ENCODE assay signal across 19 cellular contexts in genomic region chr9:89391585-89391984, GRCh38.
A peak's percentile ranks its signal among the peaks of the same experiment; 100 is the strongest.
DNase-seq lines count a peak whose midpoint lies in the region; ATAC-seq, FAIRE-seq and TF ChIP-seq lines count a peak whose summit lies in the region.
"Had no signal": no experiment of that assay in that cellular context is flagged by ENCODE, and none has a peak within 500 bp of the region (broad histone marks: within the 10 kb centered on the region; RNA-seq: fewer than 3 reads in every experiment).

No MANE protein-coding gene starts in this region.

- intact Hi-C loops in activated T-helper 1 cell treated with anti-CD3 and anti-CD28 coated beads, Interleukin-12 subunit alpha, Interleukin-12 subunit beta, Interleukin-2, Interleukin-4 antibody, amounts not matched to agents 30 ng/mL and 10 ng/mL and 1 ng/mL, durations not matched to agents 14 hours and 24 hours and 36 hours (cut with micrococcal nuclease), result no loop called here
- intact Hi-C loops in kidney (cut with DNase I), result no loop called here
- intact Hi-C loops in mucosa of descending colon (cut with DNase I, micrococcal nuclease), result no loop called here

- H3K4me3 ChIP-seq in kidney (ENCODE audit: low read length in 2 of 2), result no peak overlapping the region
- no peak overlapping the region for H3K4me3 ChIP-seq in mucosa of descending colon
- H3K4me3 ChIP-seq: HAP-1 had no signal

- no peak overlapping the region for H3K4me3 Mint-ChIP-seq in activated naive CD4-positive, alpha-beta T cell treated with anti-CD3 and anti-CD28 coated beads, Interleukin-2, amount 50 U/mL, for 24 hours
- H3K4me3 Mint-ChIP-seq in activated T-helper 1 cell treated with anti-CD3 and anti-CD28 coated beads, Interleukin-12 subunit alpha, Interleukin-12 subunit beta, Interleukin-2, Interleukin-4 antibody, amounts not matched to agents 30 ng/mL and 10 ng/mL and 1 ng/mL, durations not matched to agents 14 hours and 24 hours and 36 hours, result no peak overlapping the region
- H3K4me3 Mint-ChIP-seq: CD14-positive monocyte, IgD-negative memory B cell had no signal

- TF ChIP-seq CTCF in kidney (IDR thresholded peaks at IDR 0.05; ENCODE audit: borderline replicate concordance, extremely low read depth, insufficient read depth), result no peak
- TF ChIP-seq CTCF in mucosa of descending colon (IDR thresholded peaks at IDR 0.05), result no peak

- peak overlapping the region; percentile 51 for H3K27ac Mint-ChIP-seq in activated naive CD4-positive, alpha-beta T cell treated with anti-CD3 and anti-CD28 coated beads, Interleukin-2, amount 50 U/mL, for 24 hours
- peak overlapping the region; percentile 70 for H3K27ac Mint-ChIP-seq in activated T-helper 1 cell treated with anti-CD3 and anti-CD28 coated beads, Interleukin-12 subunit alpha, Interleukin-12 subunit beta, Interleukin-2, Interleukin-4 antibody, amounts not matched to agents 30 ng/mL and 10 ng/mL and 1 ng/mL, durations not matched to agents 14 hours and 24 hours and 36 hours

- no peaks in the 10 kb centered on the region for H3K27me3 Mint-ChIP-seq in activated naive CD4-positive, alpha-beta T cell treated with anti-CD3 and anti-CD28 coated beads, Interleukin-2, amount 50 U/mL, for 24 hours
- H3K27me3 Mint-ChIP-seq in activated T-helper 1 cell treated with anti-CD3 and anti-CD28 coated beads, Interleukin-12 subunit alpha, Interleukin-12 subunit beta, Interleukin-2, Interleukin-4 antibody, amounts not matched to agents 30 ng/mL and 10 ng/mL and 1 ng/mL, durations not matched to agents 14 hours and 24 hours and 36 hours (ENCODE audit: insufficient read depth), result no peaks in the 10 kb centered on the region
- H3K27me3 Mint-ChIP-seq: IgD-negative memory B cell had no signal

- no peak overlapping the region for H3K9ac ChIP-seq in kidney (ENCODE audit: low read length in 2 of 2)

- DNase-seq in activated naive CD4-positive, alpha-beta T cell (lab: John Stamatoyannopoulos, UW), result no peak
- DNase-seq in activated T-helper 1 cell treated with anti-CD3 and anti-CD28 coated beads, Interleukin-12 subunit alpha, Interleukin-12 subunit beta, Interleukin-2, Interleukin-4 antibody, amounts not matched to agents 30 ng/mL and 10 ng/mL and 1 ng/mL, durations not matched to agents 14 hours and 24 hours and 36 hours (ENCODE audit: low spot score), result no peak
- DNase-seq in kidney (no peak), substantia nigra (lab: John Stamatoyannopoulos, UW) (no peak), activated gamma-delta T cell treated with Interleukin-2 at 50 U/mL for 16 hours (no peak), mucosa of descending colon (no peak)
- DNase-seq: AML-193, Caco-2, DMS153, EL, Kasumi-1, MM.1S, NCI-H1092 treated with DMSO at 0.1 percent for 48 hours, NCI-H1694, NCI-H510A treated with DMSO at 0.1 percent for 48 hours had no signal

- H3K27ac ChIP-seq in kidney (ENCODE audit: low read depth in 2 of 2, low read length in 2 of 2) (peak overlapping the region; percentile 3 to 20), substantia nigra (ENCODE audit: low read depth, low read length, poor library complexity, severe bottlenecking) (peak overlapping the region; percentile 27)

- H3K9me3 Mint-ChIP-seq in activated naive CD4-positive, alpha-beta T cell treated with anti-CD3 and anti-CD28 coated beads, Interleukin-2, amount 50 U/mL, for 24 hours, result no peaks in the 10 kb centered on the region
- no peaks in the 10 kb centered on the region for H3K9me3 Mint-ChIP-seq in activated T-helper 1 cell treated with anti-CD3 and anti-CD28 coated beads, Interleukin-12 subunit alpha, Interleukin-12 subunit beta, Interleukin-2, Interleukin-4 antibody, amounts not matched to agents 30 ng/mL and 10 ng/mL and 1 ng/mL, durations not matched to agents 14 hours and 24 hours and 36 hours
- H3K9me3 Mint-ChIP-seq: IgD-negative memory B cell had no signal

- H3K4me1 ChIP-seq in kidney (ENCODE audit: control insufficient read depth in 1 of 2, insufficient read depth in 1 of 2, low read depth in 1 of 2, low read length in 2 of 2), result peaks cover 32 to 33% of the 10 kb centered on the region in 2 donors
- no peaks in the 10 kb centered on the region for H3K4me1 ChIP-seq in mucosa of descending colon (ENCODE audit: low read depth)
- H3K4me1 ChIP-seq: HAP-1 had no signal

- no peak for FAIRE-seq in kidney (lab: Jason Lieb, UNC)

- H3K36me3 ChIP-seq in kidney (ENCODE audit: control insufficient read depth in 1 of 2, insufficient read depth in 2 of 2, low read length in 2 of 2) (peaks cover 26 to 38% of the 10 kb centered on the region in 2 donors), mucosa of descending colon (ENCODE audit: low read depth) (no peaks in the 10 kb centered on the region)

- no peaks in the 10 kb centered on the region for H3K9me3 ChIP-seq in kidney (ENCODE audit: control insufficient read depth in 1 of 2, low read length in 2 of 2)
- H3K9me3 ChIP-seq in mucosa of descending colon, result no peaks in the 10 kb centered on the region
- H3K9me3 ChIP-seq: Caco-2, HAP-1 had no signal

- H3K4me1 Mint-ChIP-seq in activated naive CD4-positive, alpha-beta T cell treated with anti-CD3 and anti-CD28 coated beads, Interleukin-2, amount 50 U/mL, for 24 hours, result no peaks in the 10 kb centered on the region
- peaks cover 18% of the 10 kb centered on the region for H3K4me1 Mint-ChIP-seq in activated T-helper 1 cell treated with anti-CD3 and anti-CD28 coated beads, Interleukin-12 subunit alpha, Interleukin-12 subunit beta, Interleukin-2, Interleukin-4 antibody, amounts not matched to agents 30 ng/mL and 10 ng/mL and 1 ng/mL, durations not matched to agents 14 hours and 24 hours and 36 hours (ENCODE audit: low read depth)

- no peak for ATAC-seq in mucosa of descending colon

- H3K36me3 Mint-ChIP-seq in activated naive CD4-positive, alpha-beta T cell treated with anti-CD3 and anti-CD28 coated beads, Interleukin-2, amount 50 U/mL, for 24 hours, result peaks cover 14% of the 10 kb centered on the region
- H3K36me3 Mint-ChIP-seq in activated T-helper 1 cell treated with anti-CD3 and anti-CD28 coated beads, Interleukin-12 subunit alpha, Interleukin-12 subunit beta, Interleukin-2, Interleukin-4 antibody, amounts not matched to agents 30 ng/mL and 10 ng/mL and 1 ng/mL, durations not matched to agents 14 hours and 24 hours and 36 hours (ENCODE audit: low read depth), result peaks cover 76% of the 10 kb centered on the region
